ENCODE assay signal across 8 cellular contexts in the genomic region with DNA sequence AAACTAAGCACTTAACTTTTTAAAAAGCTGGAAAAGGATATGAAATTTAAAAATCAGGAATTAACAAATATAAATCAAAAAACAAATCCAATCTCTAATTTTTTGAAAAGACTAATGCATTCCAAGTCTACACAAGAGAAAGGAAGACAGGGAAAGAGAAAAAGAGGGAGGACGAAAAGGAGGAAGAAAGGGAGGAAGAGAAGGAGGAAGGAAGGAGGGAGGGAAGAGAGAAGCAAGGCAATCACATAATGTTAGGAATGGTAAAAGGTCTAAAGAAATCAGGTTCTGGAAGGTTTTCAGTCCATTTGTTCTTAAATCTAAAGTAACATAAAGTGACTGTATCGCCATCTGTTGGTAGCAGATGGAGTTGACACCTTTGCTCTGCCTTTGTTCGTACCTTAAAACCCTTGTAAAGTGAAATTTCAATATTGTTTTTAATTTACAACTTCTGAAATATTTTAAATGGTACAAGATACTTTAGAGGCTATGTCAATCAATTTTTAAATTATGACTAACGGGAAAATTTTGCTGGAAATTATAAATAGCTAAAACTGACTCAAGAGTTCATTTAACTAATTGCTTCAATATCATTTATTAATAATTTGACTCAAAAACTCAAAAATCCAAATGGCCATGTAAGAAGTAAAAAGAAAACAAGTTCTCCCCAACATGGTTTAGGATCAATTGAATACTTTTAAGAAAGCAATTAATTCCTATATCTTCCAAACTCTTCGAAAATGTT. TPM values are rescaled to one million over a fixed set of nuclear protein-coding genes. Genes with fewer than 3 reads are reported as not detected.
DNase-seq lines count a peak whose midpoint lies in the region; ATAC-seq and TF ChIP-seq lines count a peak whose summit lies in the region.

No MANE protein-coding gene starts in this region.

- H3K4me3 ChIP-seq in GM12875 (ENCODE audit: low read depth, low read length) (no peak overlapping the region), transverse colon (no peak overlapping the region)

- no peaks in the 10 kb centered on the region for H3K9me3 ChIP-seq in transverse colon

- no peak overlapping the region for H3K4me3 Mint-ChIP-seq in CD14-positive monocyte

- no peak for TF ChIP-seq EP300 in transverse colon (IDR thresholded peaks at IDR 0.05; ENCODE audit: low read depth)

- H3K36me3 ChIP-seq in transverse colon = no peaks in the 10 kb centered on the region

- H3K36me3 Mint-ChIP-seq in CD14-positive monocyte = no peaks in the 10 kb centered on the region

- DNase-seq in CD14-positive monocyte (ENCODE audit: low spot score) (no peak), NCI-H460 (ENCODE audit: extremely low read depth, low read depth) (peak; percentile 47), amniotic epithelial cell (ENCODE audit: low read depth) (peak; percentile 55), kidney tubule cell (ENCODE audit: low spot score) (peak; percentile 68), transverse colon (peak; percentile 24), HuH-7.5 (ENCODE audit: low spot score) (no peak)

- no peak overlapping the region for H3K27ac ChIP-seq in transverse colon

- H3K27me3 ChIP-seq in transverse colon = no peaks in the 10 kb centered on the region

- H3K4me1 Mint-ChIP-seq in CD14-positive monocyte = no peaks in the 10 kb centered on the region

- no peak overlapping the region for H3K27ac Mint-ChIP-seq in CD14-positive monocyte

- TF ChIP-seq CTCF in CD14-positive monocyte (IDR thresholded peaks at IDR 0.05) = peak; percentile 87
- TF ChIP-seq CTCF in GM12875 (IDR thresholded peaks at IDR 0.05; ENCODE audit: borderline replicate concordance, insufficient read depth, low read depth, low read length) = peak; percentile 61; the same call in 1 of the 2 replicates
- peak; percentile 62 to 72 (median 66) for TF ChIP-seq CTCF in transverse colon (IDR thresholded peaks at IDR 0.05)

- ATAC-seq in GM21360 (IDR thresholded peaks at IDR 0.05; ENCODE audit: unreplicated experiment) = no peak

- intact Hi-C loops in CD14-positive monocyte (cut with micrococcal nuclease) (loop anchor here in 1 of 2 donors (5.0 to 10.0 kb wide), 2 partner anchors 160 to 297 kb away; no protein-coding TSS in a partner anchor), transverse colon (cut with DNase I; ENCODE audit: low total_unique reads) (no loop called here)

- no peaks in the 10 kb centered on the region for H3K4me1 ChIP-seq in transverse colon

- in situ Hi-C loops in transverse colon (cut with MboI; ENCODE audit: low pct_ligation_motif_present in 1 of 4, low pct_unique_long_range_greater_than_20kb in 1 of 4, low sequenced_read_pairs in 3 of 4) = loop anchor here (25.0 kb wide), 1 partner anchor 287 kb away; a partner anchor contains a TSS

- no peaks in the 10 kb centered on the region for H3K9me3 Mint-ChIP-seq in CD14-positive monocyte

- no peak for TF ChIP-seq POLR2A in transverse colon (IDR thresholded peaks at IDR 0.05)

- WGBS in transverse colon (ENCODE audit: low coverage in 1 of 2), 2 donors = 20 to 25% methylated on average over 5 of the region's 5 CpGs

- H3K27me3 Mint-ChIP-seq in CD14-positive monocyte (ENCODE audit: low read depth in 3 of 3) = no peaks in the 10 kb centered on the region

RNA-seq across cellular contexts. Expression of a gene that starts 20.4 kb away (rescaled TPM):
- polyA plus RNA-seq in CD14-positive monocyte = under 1 TPM; 0.42 to 0.93 TPM
- total RNA-seq in NCI-H460 (2014; rRNA removed; shearing (Covaris generic)) = 0.20 and 0.25 TPM in 2 replicates
- polyA plus RNA-seq in NCI-H460 (2014; cell fraction: nucleus; rRNA removed) = 0.03 TPM in 1 of 2 replicates, not detected in the other
- 1 to 10 TPM in 3 of 4 donors, under 1 TPM in 1; 0.80 to 3.5 (median 2.3) TPM for total RNA-seq in transverse colon

Comparison
In these comparisons a context has a peak if more than half of its experiments do, and no peak if none do; other contexts are left out.
1. DNase-seq: peak in NCI-H460 (single experiment), amniotic epithelial cell (single experiment), kidney tubule cell (single experiment) and transverse colon (single experiment); none in CD14-positive monocyte (single experiment) and HuH-7.5 (single experiment).
2. Peak in every context shown above with its lines, with median percentiles within 50 percentile points of each other: CTCF ChIP-seq.